ENCODE assay signal across 17 cellular contexts in genomic region chr22:39558254-39558727, GRCh38. TPM values are rescaled to one million over a fixed set of nuclear protein-coding genes. Genes with fewer than 3 reads are reported as not detected.
DNase-seq lines count a peak whose midpoint lies in the region; ATAC-seq and TF ChIP-seq lines count a peak whose summit lies in the region.
"Had no signal": no experiment of that assay in that cellular context is flagged by ENCODE, and none has a peak within 500 bp of the region (broad histone marks: within the 10 kb centered on the region; RNA-seq: fewer than 3 reads in every experiment).

No MANE protein-coding gene starts in this region.

- peaks cover 9 to 19% (median 15%) of the 10 kb centered on the region in 4 donors for H3K4me1 ChIP-seq in esophagus muscularis mucosa
- no peaks in the 10 kb centered on the region for H3K4me1 ChIP-seq in Caco-2

- POLR2A ChIA-PET in Caco-2 (lab: Charles Lee): no interaction called here

- no peak for TF ChIP-seq POLR2A in esophagus muscularis mucosa (IDR thresholded peaks at IDR 0.05; ENCODE audit: low read depth)

- CTCF ChIA-PET in activated naive CD4-positive, alpha-beta T cell treated with anti-CD3 and anti-CD28 coated beads, Interleukin-2, amount 10 ng/mL, durations not matched to agents 7 days and 5 days (lab: Charles Lee): interaction anchor here (0.6 to 4.2 kb wide), 2 partner anchors 67 to 466 kb away, joined by 3 to 31 read pairs; no protein-coding TSS in a partner anchor
- CTCF ChIA-PET in Caco-2 (lab: Charles Lee): no interaction called here

- H3K36me3 ChIP-seq in esophagus muscularis mucosa (no peaks in the 10 kb centered on the region), Caco-2 (ENCODE audit: control insufficient read depth, insufficient read depth, low read length) (no peaks in the 10 kb centered on the region)

- BruUV-seq in Caco-2 (replicated peaks; lab: Mats Ljungman, UMichigan): no TSS peak

- H3K27me3 Mint-ChIP-seq in activated naive CD4-positive, alpha-beta T cell treated with anti-CD3 and anti-CD28 coated beads, Interleukin-2, amount 10 ng/mL, durations not matched to agents 7 days and 5 days: peaks cover 82% of the 10 kb centered on the region
- H3K27me3 Mint-ChIP-seq in T-helper 17 cell: peaks cover 34% of the 10 kb centered on the region
- H3K27me3 Mint-ChIP-seq in stimulated activated naive B cell treated with anti-CD40 and anti-IgM and Interleukin-4, amounts not matched to agents 10 μg/mL and 1 μg/mL and 100 μg/mL, for 72 hours: peaks cover 41 to 60% of the 10 kb centered on the region in 2 donors
- H3K27me3 Mint-ChIP-seq in Caco-2 (ENCODE audit: insufficient read depth, unreplicated experiment): peaks cover 14% of the 10 kb centered on the region

- 23% methylated on average over 8 of the region's 34 CpGs for WGBS in esophagus muscularis mucosa

- H3K27ac Mint-ChIP-seq in activated naive CD4-positive, alpha-beta T cell treated with anti-CD3 and anti-CD28 coated beads, Interleukin-2, amount 10 ng/mL, durations not matched to agents 7 days and 5 days: no peak overlapping the region
- H3K27ac Mint-ChIP-seq in T-helper 17 cell (peak overlapping the region; percentile 32), Caco-2 (ENCODE audit: unreplicated experiment) (no peak overlapping the region)
- peak overlapping the region; percentile 72 for H3K27ac Mint-ChIP-seq in stimulated activated naive B cell treated with anti-CD40 and anti-IgM and Interleukin-4, amounts not matched to agents 10 μg/mL and 1 μg/mL and 100 μg/mL, for 72 hours

- no peak overlapping the region for H3K27ac ChIP-seq in esophagus muscularis mucosa (replicated peaks in 1 of 4)

- intact Hi-C loops in esophagus muscularis mucosa (cut with DNase I) (no loop called here), Caco-2 (cut with micrococcal nuclease; ENCODE audit: unreplicated experiment) (loop anchor here (10.0 kb wide), 1 partner anchor 167 kb away; no protein-coding TSS in a partner anchor)

- H3K9me3 ChIP-seq in T-helper 17 cell (ENCODE audit: control insufficient read depth, low read length, poor library complexity, severe bottlenecking) (no peaks in the 10 kb centered on the region), esophagus muscularis mucosa (no peaks in the 10 kb centered on the region), Caco-2 (no peaks in the 10 kb centered on the region)

- H3K4me3 ChIP-seq in esophagus muscularis mucosa (peak overlapping the region; percentile 37 to 55 (median 42)), Caco-2 (ENCODE audit: low read depth, low read length) (no peak overlapping the region)

- peak overlapping the region; percentile 40 for H3K4me3 Mint-ChIP-seq in activated naive CD4-positive, alpha-beta T cell treated with anti-CD3 and anti-CD28 coated beads, Interleukin-2, amount 10 ng/mL, durations not matched to agents 7 days and 5 days
- H3K4me3 Mint-ChIP-seq in T-helper 17 cell (peak overlapping the region; percentile 81), Caco-2 (ENCODE audit: unreplicated experiment) (no peak overlapping the region)
- peak overlapping the region; percentile 75 to 78 for H3K4me3 Mint-ChIP-seq in stimulated activated naive B cell treated with anti-CD40 and anti-IgM and Interleukin-4, amounts not matched to agents 10 μg/mL and 1 μg/mL and 100 μg/mL, for 72 hours

- H3K36me3 Mint-ChIP-seq in activated naive CD4-positive, alpha-beta T cell treated with anti-CD3 and anti-CD28 coated beads, Interleukin-2, amount 10 ng/mL, durations not matched to agents 7 days and 5 days: no peaks in the 10 kb centered on the region
- H3K36me3 Mint-ChIP-seq in T-helper 17 cell (ENCODE audit: low read depth): peaks cover 2% of the 10 kb centered on the region
- no peaks in the 10 kb centered on the region for H3K36me3 Mint-ChIP-seq in stimulated activated naive B cell treated with anti-CD40 and anti-IgM and Interleukin-4, amounts not matched to agents 10 μg/mL and 1 μg/mL and 100 μg/mL, for 72 hours
- no peaks in the 10 kb centered on the region for H3K36me3 Mint-ChIP-seq in Caco-2 (ENCODE audit: insufficient read depth, unreplicated experiment)

- no peaks in the 10 kb centered on the region for H3K9me3 Mint-ChIP-seq in activated naive CD4-positive, alpha-beta T cell treated with anti-CD3 and anti-CD28 coated beads, Interleukin-2, amount 10 ng/mL, durations not matched to agents 7 days and 5 days
- H3K9me3 Mint-ChIP-seq in stimulated activated naive B cell treated with anti-CD40 and anti-IgM and Interleukin-4, amounts not matched to agents 10 μg/mL and 1 μg/mL and 100 μg/mL, for 72 hours: no peaks in the 10 kb centered on the region
- no peaks in the 10 kb centered on the region for H3K9me3 Mint-ChIP-seq in Caco-2 (ENCODE audit: unreplicated experiment)

- no peak for TF ChIP-seq EP300 in esophagus muscularis mucosa (IDR thresholded peaks at IDR 0.05)

- H3K27me3 ChIP-seq in esophagus muscularis mucosa (peaks cover 3 to 79% (median 31%) of the 10 kb centered on the region in 4 donors), Caco-2 (replicated peaks; ENCODE audit: control insufficient read depth, insufficient read depth, low read length) (peaks cover 6% of the 10 kb centered on the region)

- DNase-seq in activated naive CD4-positive, alpha-beta T cell treated with anti-CD3 and anti-CD28 coated beads, Interleukin-2, amount 10 ng/mL, durations not matched to agents 7 days and 5 days: no peak
- no peak for DNase-seq in activated naive CD4-positive, alpha-beta T cell treated with Interleukin-2 at 50 U/mL for 16 hours
- DNase-seq in T-helper 17 cell (no peak), esophagus muscularis mucosa (ENCODE audit: extremely low spot score) (no peak), C1 segment of cervical spinal cord (lab: John Stamatoyannopoulos, UW) (no peak), Caco-2 (no peak)
- no peak for DNase-seq in stimulated activated naive B cell treated with anti-CD40 and anti-IgM and Interleukin-4, amounts not matched to agents 10 μg/mL and 1 μg/mL and 100 μg/mL, for 72 hours
- DNase-seq in activated CD4-positive, alpha-beta T cell treated with anti-CD3 and anti-CD28 coated beads, Interleukin-2, amount 50 U/mL, for 1 hour: no peak
- DNase-seq: activated CD8-positive, alpha-beta memory T cell treated with anti-CD3 and anti-CD28 coated beads for 24 hours; aorta; effector memory CD4-positive, alpha-beta T cell; HCEC 1CT; MV-4-11; NCI-H345; occipital lobe; OCI-M1; stimulated activated CD8-positive, alpha-beta memory T cell treated with anti-CD3 and anti-CD28 coated beads, Interleukin-4, amount 100 ng/mL, for 48 hours had no signal

- no peak for TF ChIP-seq CTCF in esophagus muscularis mucosa (IDR thresholded peaks at IDR 0.05)
- no peak for TF ChIP-seq CTCF in Caco-2 (IDR thresholded peaks at IDR 0.05; ENCODE audit: insufficient read depth in 1 of 2, low read depth in 1 of 2, low read length in 1 of 2, severe bottlenecking in 1 of 2, unreplicated experiment in 1 of 2)

- H3K4me1 Mint-ChIP-seq in activated naive CD4-positive, alpha-beta T cell treated with anti-CD3 and anti-CD28 coated beads, Interleukin-2, amount 10 ng/mL, durations not matched to agents 7 days and 5 days: peaks cover 5% of the 10 kb centered on the region
- H3K4me1 Mint-ChIP-seq in T-helper 17 cell: peaks cover 14% of the 10 kb centered on the region
- peaks cover 6 to 16% of the 10 kb centered on the region in 2 donors for H3K4me1 Mint-ChIP-seq in stimulated activated naive B cell treated with anti-CD40 and anti-IgM and Interleukin-4, amounts not matched to agents 10 μg/mL and 1 μg/mL and 100 μg/mL, for 72 hours
- H3K4me1 Mint-ChIP-seq in Caco-2 (ENCODE audit: low read depth, unreplicated experiment): peaks cover 5% of the 10 kb centered on the region

- no peak for ATAC-seq in T-helper 17 cell
- no peak for ATAC-seq in stimulated activated naive B cell treated with anti-CD40 and anti-IgM and Interleukin-4, amounts not matched to agents 10 μg/mL and 1 μg/mL and 100 μg/mL, for 72 hours (replicated peaks)

RNA-seq across cellular contexts. Expression of gene CACNA1I, which starts 12.3 kb away (rescaled TPM):
- total RNA-seq in T-helper 17 cell: 10 to 100 TPM; 20.3 to 27.9 TPM
- under 1 TPM in 3 of 4 donors, not detected in 1; under 0.01 to 0.39 (median 0.33) TPM for total RNA-seq in esophagus muscularis mucosa
- total RNA-seq in Caco-2 (2022): not detected in 2 replicates

RNA-seq across cellular contexts. Expression of gene RPS19BP1, which starts 25.7 kb away (rescaled TPM):
- total RNA-seq in T-helper 17 cell: 10 to 100 TPM; 42.6 to 47.3 TPM
- total RNA-seq in esophagus muscularis mucosa: 100 to 1,000 TPM; 158 to 202 (median 177) TPM
- total RNA-seq in Caco-2 (2022): 85.8 and 88.0 TPM in 2 replicates

RNA-seq across cellular contexts. Expression of gene ATF4, which starts 37.9 kb away (rescaled TPM):
- 100 to 1,000 TPM; 260 to 333 TPM for total RNA-seq in T-helper 17 cell
- 100 to 1,000 TPM; 516 to 895 (median 721) TPM for total RNA-seq in esophagus muscularis mucosa
- total RNA-seq in Caco-2 (2022): 610 and 647 TPM in 2 replicates

RNA-seq across cellular contexts. Expression of gene MIEF1, which starts 56.2 kb away (rescaled TPM):
- total RNA-seq in T-helper 17 cell (10 to 100 TPM; 16.9 to 22.7 TPM), esophagus muscularis mucosa (10 to 100 TPM; 19.7 to 21.7 (median 20.9) TPM), Caco-2 (2022) (47.4 and 49.4 TPM in 2 replicates)

Comparison
In these comparisons a context has a peak if more than half of its experiments do, and no peak if none do; other contexts are left out.
1. H3K27ac Mint-ChIP-seq: peak in T-helper 17 cell (single experiment) and stimulated activated naive B cell treated with anti-CD40 and anti-IgM and Interleukin-4, amounts not matched to agents 10 μg/mL and 1 μg/mL and 100 μg/mL, for 72 hours (single experiment); none in activated naive CD4-positive, alpha-beta T cell treated with anti-CD3 and anti-CD28 coated beads, Interleukin-2, amount 10 ng/mL, durations not matched to agents 7 days and 5 days (single experiment) and Caco-2 (single experiment).
2. RNA of gene CACNA1I, which starts 12.3 kb away (total RNA-seq): 20.3 to 27.9 TPM in T-helper 17 cell; under 0.01 to 0.39 TPM in esophagus muscularis mucosa and not detected in Caco-2; every median in the first group is over 10 times any median in the second.